Comparison of ENCODE assay signal across 11 cellular contexts in the genomic region with DNA sequence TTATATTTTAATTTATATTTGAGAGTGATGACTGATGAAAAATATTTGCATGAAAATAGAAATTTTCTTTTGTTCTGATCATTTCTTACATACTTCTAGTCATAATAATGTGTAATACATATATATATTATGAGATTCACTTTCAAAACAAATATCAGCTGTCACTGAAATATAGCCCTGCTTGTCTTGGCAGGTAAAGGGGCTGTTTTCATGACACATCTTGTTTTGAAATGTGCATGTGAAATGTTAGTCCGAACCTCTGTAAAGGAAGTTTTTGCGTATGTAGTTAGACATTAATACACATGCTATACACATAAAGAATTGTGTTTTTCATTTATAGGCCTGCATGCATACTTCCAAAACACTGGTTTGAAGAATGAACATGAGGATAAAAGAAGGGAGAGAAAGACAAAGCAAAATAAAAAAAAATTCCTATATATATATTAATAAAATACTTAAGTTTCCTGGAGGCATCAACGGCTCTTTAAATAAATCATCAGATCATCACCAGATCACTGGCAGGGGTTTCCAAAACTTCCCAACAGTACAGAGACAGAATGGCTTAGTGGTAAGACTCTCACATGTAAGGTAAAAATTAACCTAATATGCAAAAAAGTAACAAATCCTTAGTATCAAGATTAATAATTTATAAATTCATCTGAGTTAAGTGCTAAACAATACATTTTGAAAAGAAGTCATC.
DNase-seq lines count a peak whose midpoint lies in the region; ATAC-seq, FAIRE-seq and TF ChIP-seq lines count a peak whose summit lies in the region.
"Had no signal": no experiment of that assay in that cellular context is flagged by ENCODE, and none has a peak within 500 bp of the region (broad histone marks: within the 10 kb centered on the region; RNA-seq: fewer than 3 reads in every experiment).

No MANE protein-coding gene starts in this region.

- H3K27ac Mint-ChIP-seq in activated T-helper 1 cell treated with anti-CD3 and anti-CD28 coated beads, Interleukin-12 subunit alpha, Interleukin-12 subunit beta, Interleukin-2, Interleukin-4 antibody, amounts not matched to agents 30 ng/mL and 10 ng/mL and 1 ng/mL, durations not matched to agents 14 hours and 24 hours and 36 hours = peak overlapping the region; percentile 35

- peak; percentile 39 for ATAC-seq in GM19452 (IDR thresholded peaks at IDR 0.05; ENCODE audit: unreplicated experiment)
- ATAC-seq in HG03060 (IDR thresholded peaks at IDR 0.05; ENCODE audit: low read depth, unreplicated experiment) = peak; percentile 22

- no peaks in the 10 kb centered on the region for H3K27me3 Mint-ChIP-seq in activated T-helper 1 cell treated with anti-CD3 and anti-CD28 coated beads, Interleukin-12 subunit alpha, Interleukin-12 subunit beta, Interleukin-2, Interleukin-4 antibody, amounts not matched to agents 30 ng/mL and 10 ng/mL and 1 ng/mL, durations not matched to agents 14 hours and 24 hours and 36 hours (ENCODE audit: insufficient read depth)

- no peak for DNase-seq in GM12892 (ENCODE audit: insufficient read length)
- no peak for DNase-seq in activated T-helper 1 cell treated with anti-CD3 and anti-CD28 coated beads, Interleukin-12 subunit alpha, Interleukin-12 subunit beta, Interleukin-2, Interleukin-4 antibody, amounts not matched to agents 30 ng/mL and 10 ng/mL and 1 ng/mL, durations not matched to agents 14 hours and 24 hours and 36 hours (ENCODE audit: low spot score)
- no peak for DNase-seq in NCI-H446 (lab: John Stamatoyannopoulos, UW)
- DNase-seq in kidney tubule cell (ENCODE audit: low spot score) = no peak
- no peak for DNase-seq in NCI-H187 treated with DMSO at 0.1 percent for 48 hours (lab: John Stamatoyannopoulos, UW)
- DNase-seq in AG08396 (ENCODE audit: low spot score) = no peak
- DNase-seq: amygdala, HCEC 1CT, NCI-H1694 had no signal

- no peaks in the 10 kb centered on the region for H3K9me3 Mint-ChIP-seq in activated T-helper 1 cell treated with anti-CD3 and anti-CD28 coated beads, Interleukin-12 subunit alpha, Interleukin-12 subunit beta, Interleukin-2, Interleukin-4 antibody, amounts not matched to agents 30 ng/mL and 10 ng/mL and 1 ng/mL, durations not matched to agents 14 hours and 24 hours and 36 hours

- H3K4me3 Mint-ChIP-seq in activated T-helper 1 cell treated with anti-CD3 and anti-CD28 coated beads, Interleukin-12 subunit alpha, Interleukin-12 subunit beta, Interleukin-2, Interleukin-4 antibody, amounts not matched to agents 30 ng/mL and 10 ng/mL and 1 ng/mL, durations not matched to agents 14 hours and 24 hours and 36 hours = peak overlapping the region; percentile 27

- H3K36me3 Mint-ChIP-seq in activated T-helper 1 cell treated with anti-CD3 and anti-CD28 coated beads, Interleukin-12 subunit alpha, Interleukin-12 subunit beta, Interleukin-2, Interleukin-4 antibody, amounts not matched to agents 30 ng/mL and 10 ng/mL and 1 ng/mL, durations not matched to agents 14 hours and 24 hours and 36 hours (ENCODE audit: low read depth) = peaks cover 34% of the 10 kb centered on the region

- TF ChIP-seq POLR2A in GM12892 (IDR thresholded peaks at IDR 0.05; ENCODE audit: low read depth, low read length) = no peak

- peaks cover 52% of the 10 kb centered on the region for H3K4me1 Mint-ChIP-seq in activated T-helper 1 cell treated with anti-CD3 and anti-CD28 coated beads, Interleukin-12 subunit alpha, Interleukin-12 subunit beta, Interleukin-2, Interleukin-4 antibody, amounts not matched to agents 30 ng/mL and 10 ng/mL and 1 ng/mL, durations not matched to agents 14 hours and 24 hours and 36 hours (ENCODE audit: low read depth)

- FAIRE-seq in GM12892 (lab: Jason Lieb, UNC) = peak; percentile 24

- intact Hi-C loops in activated T-helper 1 cell treated with anti-CD3 and anti-CD28 coated beads, Interleukin-12 subunit alpha, Interleukin-12 subunit beta, Interleukin-2, Interleukin-4 antibody, amounts not matched to agents 30 ng/mL and 10 ng/mL and 1 ng/mL, durations not matched to agents 14 hours and 24 hours and 36 hours (cut with micrococcal nuclease) = loop anchor here (1.0 to 5.0 kb wide), 6 partner anchors 9 to 531 kb away; partner anchors contain the start of genes CEP128 and SEL1L
